ENCODE assay signal across 19 cellular contexts in genomic region chr12:132400011-132400641, GRCh38.
DNase-seq lines count a peak whose midpoint lies in the region; ATAC-seq and TF ChIP-seq lines count a peak whose summit lies in the region.
"Had no signal": no experiment of that assay in that cellular context is flagged by ENCODE, and none has a peak within 500 bp of the region (broad histone marks: within the 10 kb centered on the region; RNA-seq: fewer than 3 reads in every experiment).

No MANE protein-coding gene starts in this region.

- H3K79me2 ChIP-seq in GM23248 (ENCODE audit: insufficient read depth) = no peaks in the 10 kb centered on the region
- H3K79me2 ChIP-seq: parathyroid adenoma had no signal

- H3K9ac ChIP-seq in GM23248 = no peak overlapping the region
- H3K9ac ChIP-seq: parathyroid adenoma had no signal

- ATAC-seq in RWPE2 (ENCODE audit: low read depth) (no peak), left lung (no peak), GM21717 (IDR thresholded peaks at IDR 0.05; ENCODE audit: unreplicated experiment) (no peak)
- ATAC-seq: activated CD4-positive, CD25-positive, alpha-beta regulatory T cell treated with anti-CD3 and anti-CD28 coated beads, Interleukin-2, amount 50 U/mL, for 24 hours had no signal

- H4K20me1 ChIP-seq in GM23248 (ENCODE audit: insufficient read depth) = no peaks in the 10 kb centered on the region

- H3K9me3 ChIP-seq in GM23248 (ENCODE audit: low read depth) (no peaks in the 10 kb centered on the region), RWPE2 (ENCODE audit: severe bottlenecking) (no peaks in the 10 kb centered on the region), left lung (no peaks in the 10 kb centered on the region), esophagus muscularis mucosa (no peaks in the 10 kb centered on the region)
- H3K9me3 ChIP-seq: BE2C had no signal

- TF ChIP-seq EP300 in esophagus muscularis mucosa (IDR thresholded peaks at IDR 0.05) = no peak

- no peak overlapping the region for H3K4me3 ChIP-seq in GM23248
- H3K4me3 ChIP-seq in RWPE2 (ENCODE audit: severe bottlenecking) = no peak overlapping the region
- H3K4me3 ChIP-seq in left lung = no peak overlapping the region
- no peak overlapping the region for H3K4me3 ChIP-seq in esophagus muscularis mucosa
- H3K4me3 ChIP-seq: skin epidermis had no signal

- TF ChIP-seq CTCF in RWPE2 (IDR thresholded peaks at IDR 0.05; ENCODE audit: poor library complexity, severe bottlenecking) = no peak
- TF ChIP-seq CTCF in left lung (IDR thresholded peaks at IDR 0.05) = no peak
- no peak for TF ChIP-seq CTCF in esophagus muscularis mucosa (IDR thresholded peaks at IDR 0.05)

- no peak for TF ChIP-seq POLR2A in esophagus muscularis mucosa (IDR thresholded peaks at IDR 0.05; ENCODE audit: low read depth)

- no peak overlapping the region for H3K4me2 ChIP-seq in GM23248 (ENCODE audit: unreplicated experiment)

- H3K4me1 ChIP-seq in GM23248 (ENCODE audit: insufficient read depth) = no peaks in the 10 kb centered on the region
- no peaks in the 10 kb centered on the region for H3K4me1 ChIP-seq in RWPE2 (ENCODE audit: insufficient read depth, poor library complexity, severe bottlenecking)
- H3K4me1 ChIP-seq in left lung = no peaks in the 10 kb centered on the region
- H3K4me1 ChIP-seq in esophagus muscularis mucosa = no peaks in the 10 kb centered on the region
- H3K4me1 ChIP-seq: BE2C, parathyroid adenoma had no signal

- H3K36me3 ChIP-seq in GM23248 (ENCODE audit: low read depth) (no peaks in the 10 kb centered on the region), RWPE2 (ENCODE audit: low read depth) (no peaks in the 10 kb centered on the region), left lung (no peaks in the 10 kb centered on the region), esophagus muscularis mucosa (no peaks in the 10 kb centered on the region)
- H3K36me3 ChIP-seq: BE2C had no signal

- in situ Hi-C loops in GM23248 (cut with MboI) = no loop called here

- intact Hi-C loops in left lung (cut with DNase I) (no loop called here), esophagus muscularis mucosa (cut with DNase I) (no loop called here)

- no peaks in the 10 kb centered on the region for H3F3A ChIP-seq in GM23248 (ENCODE audit: insufficient read depth)

- H3K27ac ChIP-seq in GM23248 = no peak overlapping the region
- no peak overlapping the region for H3K27ac ChIP-seq in RWPE2 (ENCODE audit: poor library complexity, severe bottlenecking)
- no peak overlapping the region for H3K27ac ChIP-seq in left lung
- H3K27ac ChIP-seq in esophagus muscularis mucosa (replicated peaks in 1 of 4) = no peak overlapping the region
- H3K27ac ChIP-seq: parathyroid adenoma, skin epidermis had no signal

- H3K27me3 ChIP-seq in GM23248 (replicated peaks; ENCODE audit: insufficient read depth) (peaks cover 10% of the 10 kb centered on the region; the same call in 1 of the 2 replicates), RWPE2 (ENCODE audit: insufficient read depth, poor library complexity, severe bottlenecking) (peaks cover 55% of the 10 kb centered on the region), left lung (peaks cover 18 to 92% of the 10 kb centered on the region in 2 donors), esophagus muscularis mucosa (peaks cover 0 to 100% (median 24%) of the 10 kb centered on the region in 4 donors)

- peak; percentile 40 for DNase-seq in DMS 273 treated with DMSO at 0.1 percent for 48 hours (lab: John Stamatoyannopoulos, UW)
- DNase-seq in GM23248 = peak; percentile 17
- DNase-seq in RWPE2 (ENCODE audit: low spot score) = peak; percentile 62
- DNase-seq in left lung = peak; percentile 16 to 67
- no peak for DNase-seq in activated gamma-delta T cell treated with Interleukin-2 at 50 U/mL for 16 hours
- no peak for DNase-seq in esophagus muscularis mucosa (ENCODE audit: extremely low spot score)
- DNase-seq: BE2C; erythroblast; GDM1; mammary epithelial cell; naive B cell; NCI-H187; NCI-H510A; SHP77 treated with DMSO at 0.1 percent for 48 hours; stimulated activated CD8-positive, alpha-beta memory T cell treated with anti-CD3 and anti-CD28 coated beads, Interleukin-4, amount 100 ng/mL, for 48 hours had no signal

- WGBS in GM23248 (ENCODE audit: low coverage in 1 of 2, low lambda C conversion rate in 2 of 2, missing lambda C conversion rate in 2 of 2), 2 experiments = 4% methylated on average over 25 to 30 of the region's 31 CpGs
- WGBS in esophagus muscularis mucosa = 30% methylated on average over 28 of the region's 31 CpGs

- H3K9me2 ChIP-seq in GM23248 (ENCODE audit: insufficient read depth) = no peaks in the 10 kb centered on the region

- no peak overlapping the region for H2AFZ ChIP-seq in GM23248
- H2AFZ ChIP-seq: parathyroid adenoma had no signal

Comparison
In these comparisons a context has a peak if more than half of its experiments do, and no peak if none do; other contexts are left out.
1. DNase-seq: peak in DMS 273 treated with DMSO at 0.1 percent for 48 hours (single experiment), GM23248 (single experiment), RWPE2 (single experiment) and left lung (2 of 2); none in activated gamma-delta T cell treated with Interleukin-2 at 50 U/mL for 16 hours (single experiment) and esophagus muscularis mucosa (single experiment).